ENCODE assay signal across 10 cellular contexts in genomic region chr2:229873123-229873581, GRCh38. TPM values are rescaled to one million over a fixed set of nuclear protein-coding genes. Genes with fewer than 3 reads are reported as not detected.
DNase-seq lines count a peak whose midpoint lies in the region; ATAC-seq and TF ChIP-seq lines count a peak whose summit lies in the region.
"Had no signal": no experiment of that assay in that cellular context is flagged by ENCODE, and none has a peak within 500 bp of the region (broad histone marks: within the 10 kb centered on the region; RNA-seq: fewer than 3 reads in every experiment).

No MANE protein-coding gene starts in this region.

- H3K9me3 ChIP-seq in naive thymus-derived CD4-positive, alpha-beta T cell (ENCODE audit: control insufficient read depth in 2 of 3, low read length in 3 of 3), result no peaks in the 10 kb centered on the region

- POLR2A ChIA-PET in naive thymus-derived CD4-positive, alpha-beta T cell (lab: Charles Lee), result no interaction called here

- peaks cover 0 to 19% (median 0%) of the 10 kb centered on the region in 3 experiments for H3K36me3 ChIP-seq in naive thymus-derived CD4-positive, alpha-beta T cell (ENCODE audit: control insufficient read depth in 2 of 3, insufficient read depth in 3 of 3, low read length in 3 of 3)

- peaks cover 33 to 78% (median 69%) of the 10 kb centered on the region in 7 donors for H3K4me1 Mint-ChIP-seq in naive thymus-derived CD4-positive, alpha-beta T cell

- H3K4me3 Mint-ChIP-seq in naive thymus-derived CD4-positive, alpha-beta T cell, result peak overlapping the region in 7 of 10 donors; percentile 0 to 49 (median 26)

- CTCF ChIA-PET in naive thymus-derived CD4-positive, alpha-beta T cell (lab: Charles Lee), result no interaction called here

- H3K4me1 ChIP-seq in naive thymus-derived CD4-positive, alpha-beta T cell (ENCODE audit: control insufficient read depth in 2 of 2, insufficient read depth in 2 of 2, low read length in 2 of 2), result peaks cover 4% of the 10 kb centered on the region in 2 donors

- peak overlapping the region in 7 of 9 donors; percentile 21 to 73 (median 45) for H3K27ac Mint-ChIP-seq in naive thymus-derived CD4-positive, alpha-beta T cell

- H3K27ac ChIP-seq in naive thymus-derived CD4-positive, alpha-beta T cell (ENCODE audit: low read depth, low read length), result no peak overlapping the region

- H3K9me3 Mint-ChIP-seq in naive thymus-derived CD4-positive, alpha-beta T cell, result no peaks in the 10 kb centered on the region

- H3K4me3 ChIP-seq in naive thymus-derived CD4-positive, alpha-beta T cell (ENCODE audit: low read length), result no peak overlapping the region

- DNase-seq in naive thymus-derived CD4-positive, alpha-beta T cell, result no peak
- DNase-seq in posterior vena cava (ENCODE audit: low spot score) (no peak), AML-193 (lab: John Stamatoyannopoulos, UW) (no peak), GM13977 (ENCODE audit: low spot score) (no peak)
- DNase-seq: central memory CD4-positive, alpha-beta T cell; NCI-H82 had no signal

- peak; percentile 76 for ATAC-seq in GM18868 (IDR thresholded peaks at IDR 0.05; ENCODE audit: unreplicated experiment)
- peak; percentile 73 for ATAC-seq in GM21723 (IDR thresholded peaks at IDR 0.05; ENCODE audit: unreplicated experiment)
- peak; percentile 92 for ATAC-seq in HG03571 (IDR thresholded peaks at IDR 0.05; ENCODE audit: unreplicated experiment)
- ATAC-seq in naive thymus-derived CD4-positive, alpha-beta T cell, result no peak
- no peak for ATAC-seq in HG03025 (IDR thresholded peaks at IDR 0.05; ENCODE audit: low FRiP score, unreplicated experiment)

- peaks cover 15 to 73% (median 31%) of the 10 kb centered on the region in 5 donors for H3K36me3 Mint-ChIP-seq in naive thymus-derived CD4-positive, alpha-beta T cell

- no peaks in the 10 kb centered on the region for H3K27me3 Mint-ChIP-seq in naive thymus-derived CD4-positive, alpha-beta T cell

- intact Hi-C loops in naive thymus-derived CD4-positive, alpha-beta T cell (cut with micrococcal nuclease), result loop anchor here in 1 of 2 donors (1.0 kb wide), 1 partner anchor 35 kb away; no protein-coding TSS in a partner anchor
- intact Hi-C loops in posterior vena cava (cut with DNase I), result no loop called here

- no peak for TF ChIP-seq CTCF in GM13977 (IDR thresholded peaks at IDR 0.05; ENCODE audit: extremely low read depth, insufficient read depth, missing control alignments)

- no peaks in the 10 kb centered on the region for H3K27me3 ChIP-seq in naive thymus-derived CD4-positive, alpha-beta T cell (ENCODE audit: control insufficient read depth in 2 of 2, insufficient read depth in 2 of 2, low read length in 2 of 2)

- in situ Hi-C loops in GM13977 (cut with MboI; ENCODE audit: low pct_unique_long_range_greater_than_20kb, low sequenced_read_pairs, unreplicated experiment), result no loop called here

RNA-seq across cellular contexts. Expression of gene TRIP12, which starts 48.7 kb away (rescaled TPM):
- 100 to 1,000 TPM; 184 to 247 (median 231) TPM for total RNA-seq in naive thymus-derived CD4-positive, alpha-beta T cell
- 10 to 100 TPM; 34.8 to 60.2 TPM for polyA plus RNA-seq in naive thymus-derived CD4-positive, alpha-beta T cell
- 100 to 1,000 TPM; 194 to 200 TPM for total RNA-seq in posterior vena cava

RNA-seq across cellular contexts. Expression of gene FBXO36, which starts 49.2 kb away (rescaled TPM):
- total RNA-seq in naive thymus-derived CD4-positive, alpha-beta T cell, result 1 to 10 TPM in 3 of 5 experiments, under 1 TPM in 2; 0.51 to 1.8 (median 1.2) TPM
- 1 to 10 TPM; 1.2 TPM for polyA plus RNA-seq in naive thymus-derived CD4-positive, alpha-beta T cell
- 1 to 10 TPM; 2.2 to 2.6 TPM for total RNA-seq in posterior vena cava

Comparison
In these comparisons a context has a peak if more than half of its experiments do, and no peak if none do; other contexts are left out.
1. ATAC-seq: peak in GM18868 (single experiment), GM21723 (single experiment) and HG03571 (single experiment); none in naive thymus-derived CD4-positive, alpha-beta T cell (single experiment) and HG03025 (single experiment).